8 cellular contexts compared by ENCODE assay signal in genomic region chr17:75855310-75856061, GRCh38. TPM values are rescaled to one million over a fixed set of nuclear protein-coding genes. Genes with fewer than 3 reads are reported as not detected.
DNase-seq lines count a peak whose midpoint lies in the region; FAIRE-seq and TF ChIP-seq lines count a peak whose summit lies in the region.

Gene WBP2 (minus strand): TSS chr17:75855335. CDS start chr17:75855297, 38 bp downstream.

- peaks cover 5% of the 10 kb centered on the region; the same call in 1 of the 2 replicates for H3K79me2 ChIP-seq in H9 (ENCODE audit: insufficient read depth, low read length)

- H2AFZ ChIP-seq in H9 (ENCODE audit: low read length) = no peak within 1 kb of the TSS

- H3K27ac ChIP-seq in H9 (ENCODE audit: insufficient read length, low read depth, low read length) = peak within 1 kb of the TSS; percentile 68

- DNase-seq in H9 = peak; percentile 100
- DNase-seq in M059J (ENCODE audit: low read depth) = peak; percentile 99
- DNase-seq in SHP77 (lab: John Stamatoyannopoulos, UW) = peak; percentile 100
- peak; percentile 93 for DNase-seq in activated effector memory CD4-positive, alpha-beta T cell treated with Interleukin-2 at 50 U/mL for 16 hours
- peak; percentile 100 for DNase-seq in fibroblast of the aortic adventitia (ENCODE audit: low read depth)

- peak within 1 kb of the TSS; percentile 76 to 94 (median 87); a peak in 6 of 7 replicates for H3K27ac Mint-ChIP-seq in H9
- peak within 1 kb of the TSS in 2 of 3 experiments; percentile 27 to 78 for H3K27ac Mint-ChIP-seq in nephron
- H3K27ac Mint-ChIP-seq in stimulated activated naive CD8-positive, alpha-beta T cell treated with anti-CD3 and anti-CD28 coated beads, Interleukin-15, Interleukin-2, amounts not matched to agents 100 ng/mL and 50 ng/mL, for 24 hours = peak within 1 kb of the TSS; percentile 93

- no peaks in the 10 kb centered on the region for H3K27me3 ChIP-seq in H9 (ENCODE audit: insufficient read depth, low read length)

- H3K4ac ChIP-seq in H9 (ENCODE audit: low read depth, low read length) = no peak within 1 kb of the TSS

- peak within 1 kb of the TSS; percentile 96 for H3K4me3 ChIP-seq in fibroblast of the aortic adventitia (ENCODE audit: low read depth, low read length)

- H3K27me3 Mint-ChIP-seq in H9 (ENCODE audit: low read depth) = no peaks in the 10 kb centered on the region
- H3K27me3 Mint-ChIP-seq in nephron (ENCODE audit: low read depth) = no peaks in the 10 kb centered on the region
- no peaks in the 10 kb centered on the region for H3K27me3 Mint-ChIP-seq in stimulated activated naive CD8-positive, alpha-beta T cell treated with anti-CD3 and anti-CD28 coated beads, Interleukin-15, Interleukin-2, amounts not matched to agents 100 ng/mL and 50 ng/mL, for 24 hours

- no peaks in the 10 kb centered on the region for H4K20me1 ChIP-seq in H9 (ENCODE audit: control insufficient read depth, insufficient read depth, insufficient read length)

- H3K4me1 ChIP-seq in H9 (ENCODE audit: insufficient read depth, low read length) = peaks cover 5% of the 10 kb centered on the region

- TF ChIP-seq CTCF in H9 (conservative IDR thresholded peaks at IDR 0.05) (peak; percentile 66; the same call in 2 of the 3 replicates), fibroblast of the aortic adventitia (IDR thresholded peaks at IDR 0.05; ENCODE audit: insufficient read depth, low read length) (peak; percentile 28), nephron (IDR thresholded peaks at IDR 0.05; ENCODE audit: unreplicated experiment in 3 of 3) (peak; percentile 38 to 58 (median 45))

- H3K14ac ChIP-seq in H9 (ENCODE audit: insufficient read depth, low read length) = peak within 1 kb of the TSS; percentile 76

- no peak within 1 kb of the TSS for H2AK5ac ChIP-seq in H9 (ENCODE audit: insufficient read length, low read length)

- H4K5ac ChIP-seq in H9 (ENCODE audit: insufficient read length, low read depth, low read length) = no peak within 1 kb of the TSS

- H3K9me3 Mint-ChIP-seq in H9 (no peaks in the 10 kb centered on the region), nephron (no peaks in the 10 kb centered on the region)
- H3K9me3 Mint-ChIP-seq in stimulated activated naive CD8-positive, alpha-beta T cell treated with anti-CD3 and anti-CD28 coated beads, Interleukin-15, Interleukin-2, amounts not matched to agents 100 ng/mL and 50 ng/mL, for 24 hours = no peaks in the 10 kb centered on the region

- H4K91ac ChIP-seq in H9 (ENCODE audit: insufficient read length, low read depth, low read length) = no peak within 1 kb of the TSS

- H3K9ac ChIP-seq in H9 (ENCODE audit: extremely low read depth, insufficient read length, low read length) = peak within 1 kb of the TSS; percentile 78

- H2BK120ac ChIP-seq in H9 (ENCODE audit: low read depth, low read length, poor library complexity, severe bottlenecking) = no peak within 1 kb of the TSS

- peaks cover 4 to 13% (median 12%) of the 10 kb centered on the region in 3 experiments; a peak in 6 of 7 replicates for H3K36me3 Mint-ChIP-seq in H9 (ENCODE audit: insufficient read depth in 1 of 3, low read depth in 3 of 3)
- H3K36me3 Mint-ChIP-seq in nephron (ENCODE audit: low read depth) = peaks cover 6% of the 10 kb centered on the region
- no peaks in the 10 kb centered on the region for H3K36me3 Mint-ChIP-seq in stimulated activated naive CD8-positive, alpha-beta T cell treated with anti-CD3 and anti-CD28 coated beads, Interleukin-15, Interleukin-2, amounts not matched to agents 100 ng/mL and 50 ng/mL, for 24 hours (ENCODE audit: low read depth)

- no peak within 1 kb of the TSS for H3K23ac ChIP-seq in H9 (ENCODE audit: insufficient read length, low read depth, low read length)

- FAIRE-seq in G401.6 (lab: Jason Lieb, UNC) = peak; percentile 99

- H3K79me1 ChIP-seq in H9 (ENCODE audit: insufficient read depth, low read depth, low read length, poor library complexity, severe bottlenecking) = peaks cover 4% of the 10 kb centered on the region

- no peaks in the 10 kb centered on the region for H3K9me3 ChIP-seq in H9 (ENCODE audit: control insufficient read depth, low read depth, low read length)

- no peak within 1 kb of the TSS for H2BK5ac ChIP-seq in H9 (ENCODE audit: insufficient read length, low read length)

- H3K56ac ChIP-seq in H9 (ENCODE audit: insufficient read length, low read depth, low read length) = no peak within 1 kb of the TSS

- no peak within 1 kb of the TSS for H4K8ac ChIP-seq in H9 (replicated peaks; ENCODE audit: insufficient read length, low read depth, low read length)

- no peak within 1 kb of the TSS for H2BK15ac ChIP-seq in H9 (ENCODE audit: low read depth, low read length)

- no CpG with 5 or more reads among the region's 58 CpGs for WGBS in H9 (ENCODE audit: extremely low coverage, insufficient read length, low lambda C conversion rate)

- H2BK12ac ChIP-seq in H9 (ENCODE audit: insufficient read length, low read depth, low read length) = no peak within 1 kb of the TSS

- no peak within 1 kb of the TSS for H2BK20ac ChIP-seq in H9 (ENCODE audit: low read depth, low read length, poor library complexity, severe bottlenecking)

- H3K23me2 ChIP-seq in H9 (ENCODE audit: insufficient read length, low read depth, low read length, poor library complexity, severe bottlenecking) = peaks cover 2% of the 10 kb centered on the region

- peak within 1 kb of the TSS; percentile 90 for H3K4me2 ChIP-seq in H9 (ENCODE audit: insufficient read depth, insufficient read length, low read length)

- peaks cover 7 to 13% of the 10 kb centered on the region in 2 experiments for H3K4me1 Mint-ChIP-seq in H9
- peaks cover 12% of the 10 kb centered on the region for H3K4me1 Mint-ChIP-seq in nephron
- H3K4me1 Mint-ChIP-seq in stimulated activated naive CD8-positive, alpha-beta T cell treated with anti-CD3 and anti-CD28 coated beads, Interleukin-15, Interleukin-2, amounts not matched to agents 100 ng/mL and 50 ng/mL, for 24 hours (ENCODE audit: low read depth) = peaks cover 35% of the 10 kb centered on the region

- H3T11ph ChIP-seq in H9 (ENCODE audit: low read length) = no peak within 1 kb of the TSS

- H3K4me3 Mint-ChIP-seq in H9 (no peak within 1 kb of the TSS; a peak in 1 of 5 replicates), nephron (peak within 1 kb of the TSS in 1 of 3 experiments; percentile 88)
- H3K4me3 Mint-ChIP-seq in stimulated activated naive CD8-positive, alpha-beta T cell treated with anti-CD3 and anti-CD28 coated beads, Interleukin-15, Interleukin-2, amounts not matched to agents 100 ng/mL and 50 ng/mL, for 24 hours = no peak within 1 kb of the TSS

- peak within 1 kb of the TSS; percentile 59 for H3K18ac ChIP-seq in H9 (ENCODE audit: insufficient read length, low read depth, low read length)

RNA-seq across cellular contexts. Expression of gene WBP2, which starts in this region (rescaled TPM):
- total RNA-seq in H9 (2021) (59.2 and 63.2 TPM in 2 replicates), fibroblast of the aortic adventitia (ENCODE audit: low replicate concordance) (23.3 and 24.1 TPM in 2 replicates)
- 32.5 and 35.8 TPM in 2 replicates for total RNA-seq in M059J (2014; rRNA removed; shearing (Covaris generic))

Comparison
In these comparisons a context has a peak if more than half of its experiments do, and no peak if none do; other contexts are left out.
1. Peak in every context shown above with its lines: DNase-seq, H3K4me3 ChIP-seq and H3K27ac ChIP-seq.